8 cellular contexts compared by ENCODE assay signal in genomic region chrX:24081661-24082154, GRCh38. TPM values are rescaled to one million over a fixed set of nuclear protein-coding genes. Genes with fewer than 3 reads are reported as not detected.
DNase-seq lines count a peak whose midpoint lies in the region; ATAC-seq, FAIRE-seq and TF ChIP-seq lines count a peak whose summit lies in the region.

No MANE protein-coding gene starts in this region.

- peaks cover 0 to 4% of the 10 kb centered on the region in 2 donors for H3K36me3 ChIP-seq in kidney (ENCODE audit: control insufficient read depth in 1 of 2, insufficient read depth in 2 of 2, low read length in 2 of 2)

- intact Hi-C loops in kidney (cut with DNase I): no loop called here

- in situ Hi-C loops in astrocyte of the cerebellum (cut with HindIII; ENCODE audit: low sequenced_read_pairs): no loop called here

- H3K27ac ChIP-seq in kidney (ENCODE audit: low read depth in 2 of 2, low read length in 2 of 2): no peak overlapping the region

- H3K4me3 ChIP-seq in astrocyte of the cerebellum (ENCODE audit: low read depth, low read length) (no peak overlapping the region), kidney (ENCODE audit: low read length in 2 of 2) (no peak overlapping the region)

- H3K9me3 ChIP-seq in kidney (ENCODE audit: control insufficient read depth in 1 of 2, low read length in 2 of 2): no peaks in the 10 kb centered on the region

- H3K4me1 ChIP-seq in kidney (ENCODE audit: control insufficient read depth in 1 of 2, insufficient read depth in 1 of 2, low read depth in 1 of 2, low read length in 2 of 2): no peaks in the 10 kb centered on the region

- peak; percentile 75 for FAIRE-seq in kidney (lab: Jason Lieb, UNC)

- peak; percentile 17 for DNase-seq in AG08395 (ENCODE audit: low spot score)
- DNase-seq in Kasumi-1 (lab: John Stamatoyannopoulos, UW): peak; percentile 15 to 37
- peak; percentile 47 to 55 for DNase-seq in SW 1271 (lab: John Stamatoyannopoulos, UW)
- peak; percentile 18 for DNase-seq in astrocyte of the cerebellum (ENCODE audit: low read depth)
- DNase-seq in kidney: no peak
- peak; percentile 30 to 39 for DNase-seq in stimulated activated CD4-positive, alpha-beta T cell treated with anti-CD3 and anti-CD28 coated beads, Interleukin-4, amount 100 ng/mL, for 48 hours (ENCODE audit: low read depth in 2 of 2)

- ATAC-seq in GM18498 (IDR thresholded peaks at IDR 0.05; ENCODE audit: unreplicated experiment) (peak; percentile 59), HG02870 (IDR thresholded peaks at IDR 0.05; ENCODE audit: unreplicated experiment) (no peak)

- TF ChIP-seq CTCF in astrocyte of the cerebellum (IDR thresholded peaks at IDR 0.05; ENCODE audit: low read depth, low read length, missing control alignments) (peak; percentile 67), kidney (IDR thresholded peaks at IDR 0.05; ENCODE audit: borderline replicate concordance, extremely low read depth, insufficient read depth) (no peak)

- H3K9ac ChIP-seq in kidney (ENCODE audit: low read length in 2 of 2): no peak overlapping the region

RNA-seq across cellular contexts. Expression of gene EIF2S3, which starts 27.0 kb away (rescaled TPM):
- 173 TPM for total RNA-seq in kidney
- polyA plus RNA-seq in kidney (ENCODE audit: insufficient read depth, low read depth, low replicate concordance): 54.3 TPM

RNA-seq across cellular contexts. Expression of gene KLHL15, which starts 54.7 kb away (rescaled TPM):
- 7.2 TPM for total RNA-seq in kidney
- 2.2 TPM for polyA plus RNA-seq in kidney (ENCODE audit: insufficient read depth, low read depth, low replicate concordance)
